In the genomic region with DNA sequence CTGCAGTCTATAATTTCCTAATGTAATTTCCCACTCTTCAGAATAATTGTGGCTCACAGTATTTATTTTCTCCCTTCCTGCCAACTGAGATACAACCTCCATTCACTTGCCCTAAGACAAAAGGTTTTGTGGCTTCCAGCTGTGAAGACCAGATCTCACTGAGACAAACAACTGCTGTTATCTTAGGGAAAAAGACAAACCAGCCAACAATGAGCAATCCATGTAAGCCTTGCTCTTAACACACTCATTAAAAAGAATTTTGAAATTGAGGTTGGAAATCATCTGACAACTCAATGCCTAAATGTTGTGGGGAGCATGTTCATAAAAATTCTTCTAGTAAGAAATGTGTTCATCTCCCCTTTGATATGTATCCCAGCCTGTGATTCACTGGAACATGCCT, we compare ENCODE assay signal across 15 cellular contexts.
DNase-seq lines count a peak whose midpoint lies in the region; ATAC-seq and TF ChIP-seq lines count a peak whose summit lies in the region.
"Had no signal": no experiment of that assay in that cellular context is flagged by ENCODE, and none has a peak within 500 bp of the region (broad histone marks: within the 10 kb centered on the region; RNA-seq: fewer than 3 reads in every experiment).

No MANE protein-coding gene starts in this region.

- H3K4me2 ChIP-seq in neural progenitor cell, result peak overlapping the region; percentile 56

- no peaks in the 10 kb centered on the region for H4K20me1 ChIP-seq in neural progenitor cell (ENCODE audit: low read depth)

- peak overlapping the region; percentile 36 to 41 for H3K27ac ChIP-seq in coronary artery
- no peak overlapping the region for H3K27ac ChIP-seq in neural progenitor cell

- H3K4me3 ChIP-seq in coronary artery, result no peak overlapping the region
- peak overlapping the region; percentile 5 for H3K4me3 ChIP-seq in neural progenitor cell
- H3K4me3 ChIP-seq: adrenal gland had no signal

- peaks cover 6% of the 10 kb centered on the region for H3F3A ChIP-seq in neural progenitor cell (ENCODE audit: low read depth)

- H3K36me3 ChIP-seq in neural progenitor cell, result no peaks in the 10 kb centered on the region
- H3K36me3 ChIP-seq: adrenal gland had no signal

- no peaks in the 10 kb centered on the region for H3K9me3 ChIP-seq in neural progenitor cell (ENCODE audit: low read depth)
- H3K9me3 ChIP-seq: adrenal gland had no signal

- H3K9ac ChIP-seq in neural progenitor cell, result no peak overlapping the region

- peaks cover 11% of the 10 kb centered on the region for H3K4me1 Mint-ChIP-seq in neural progenitor cell
- H3K4me1 Mint-ChIP-seq: T-helper 17 cell had no signal

- ATAC-seq in HG03196 (IDR thresholded peaks at IDR 0.05; ENCODE audit: unreplicated experiment) (no peak), GM18519 (IDR thresholded peaks at IDR 0.05; ENCODE audit: low FRiP score, unreplicated experiment) (no peak)
- ATAC-seq: T-helper 17 cell had no signal

- DNase-seq in EL, result peak; percentile 26
- peak; percentile 85 for DNase-seq in NCI-H146 (lab: John Stamatoyannopoulos, UW)
- no peak for DNase-seq in coronary artery (ENCODE audit: low spot score)
- DNase-seq in neural progenitor cell (ENCODE audit: low spot score), result peak; percentile 80
- no peak for DNase-seq in NOMO-1 treated with DMSO at 0.1 percent for 48 hours (lab: John Stamatoyannopoulos, UW; ENCODE audit: unreplicated experiment)
- no peak for DNase-seq in middle frontal gyrus (ENCODE audit: extremely low spot score, low spot score)
- DNase-seq: adrenal gland; C1 segment of cervical spinal cord; islet precursor cell; MM.1S; stimulated activated CD4-positive, alpha-beta T cell treated with anti-CD3 and anti-CD28 coated beads, Interleukin-4, amount 100 ng/mL, for 1 hour; T-helper 17 cell had no signal

- no peaks in the 10 kb centered on the region for H3K27me3 ChIP-seq in neural progenitor cell
- H3K27me3 ChIP-seq: adrenal gland had no signal

- TF ChIP-seq CTCF in coronary artery (IDR thresholded peaks at IDR 0.05) (no peak), neural progenitor cell (IDR thresholded peaks at IDR 0.05) (no peak)

- H3K27ac Mint-ChIP-seq in neural progenitor cell, result no peak overlapping the region
- H3K27ac Mint-ChIP-seq: T-helper 17 cell had no signal

- no peaks in the 10 kb centered on the region for H3K36me3 Mint-ChIP-seq in neural progenitor cell

- H3K79me2 ChIP-seq in neural progenitor cell (ENCODE audit: low read depth), result no peaks in the 10 kb centered on the region

- H3K4me3 Mint-ChIP-seq in neural progenitor cell, result no peak overlapping the region
- H3K4me3 Mint-ChIP-seq: neural crest cell, T-helper 17 cell had no signal

- H3K9me3 Mint-ChIP-seq in neural progenitor cell, result no peaks in the 10 kb centered on the region

- H2AFZ ChIP-seq in neural progenitor cell (replicated peaks), result no peak overlapping the region

- H3K27me3 Mint-ChIP-seq in neural progenitor cell (ENCODE audit: insufficient read depth, low read depth), result no peaks in the 10 kb centered on the region
- H3K27me3 Mint-ChIP-seq: T-helper 17 cell had no signal

- peaks cover 23% of the 10 kb centered on the region for H3K4me1 ChIP-seq in neural progenitor cell

Comparison
In these comparisons a context has a peak if more than half of its experiments do, and no peak if none do; other contexts are left out.
1. DNase-seq: peak in EL (single experiment), NCI-H146 (single experiment) and neural progenitor cell (single experiment); none in coronary artery (single experiment), NOMO-1 treated with DMSO at 0.1 percent for 48 hours (single experiment) and middle frontal gyrus (single experiment).